ENCODE assay signal across 6 cellular contexts in the genomic region with DNA sequence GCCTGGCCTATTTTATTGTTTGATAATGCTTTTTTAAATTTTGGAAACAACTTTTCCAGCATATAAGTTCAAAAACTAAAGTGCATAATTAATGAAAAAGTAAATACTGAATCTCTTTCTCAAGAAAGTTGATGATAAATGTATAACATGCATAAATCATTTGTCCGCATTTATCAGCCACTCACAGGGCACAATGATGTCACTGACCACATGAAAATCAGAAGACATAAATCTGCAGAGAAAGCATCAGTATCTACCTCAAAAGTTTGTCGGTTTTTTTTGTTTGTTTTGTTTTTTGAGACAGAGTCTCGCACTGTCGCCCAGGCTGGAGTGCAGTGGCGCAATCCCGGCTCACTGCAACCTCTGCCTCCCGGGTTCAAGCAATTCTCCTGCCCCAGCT.
"Had no signal": no experiment of that assay in that cellular context is flagged by ENCODE, and none has a peak within 500 bp of the region (broad histone marks: within the 10 kb centered on the region; RNA-seq: fewer than 3 reads in every experiment).

No MANE protein-coding gene starts in this region.

- DNase-seq: IMR-90, KBM-7, KG1 had no signal

- ATAC-seq: HepG2 had no signal

- FAIRE-seq: HepG2, HTR-8/SVneo had no signal

- H3K27ac ChIP-seq: HL-60 had no signal
